ENCODE assay signal across 8 cellular contexts in the genomic region with DNA sequence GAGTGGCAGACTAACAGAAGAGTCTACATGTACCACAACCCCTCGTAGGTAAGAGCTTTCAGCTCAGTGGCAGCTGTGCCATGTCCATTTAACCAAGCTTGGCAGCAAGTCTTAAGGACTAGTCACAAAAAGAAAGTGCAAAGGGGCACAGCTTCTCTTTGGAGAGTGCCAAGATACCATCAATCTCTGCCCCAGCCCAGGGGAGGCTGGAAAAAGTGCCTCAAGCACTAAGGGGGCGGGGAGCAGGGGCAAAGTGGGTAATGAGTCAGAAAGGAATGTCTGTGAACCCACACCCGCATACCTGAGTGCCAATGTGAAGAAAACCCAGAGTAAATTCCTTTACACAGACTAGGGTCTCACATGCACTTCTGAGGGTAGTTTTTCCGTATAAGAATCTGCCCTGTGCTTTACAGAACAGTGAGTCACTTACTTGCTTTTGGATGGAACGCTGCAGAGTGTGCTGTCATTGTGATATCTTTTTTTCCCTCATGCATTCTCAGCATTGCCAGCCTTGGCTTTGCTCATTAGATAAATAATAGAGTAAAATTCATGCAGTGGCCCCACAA.
A peak's percentile ranks its signal among the peaks of the same experiment; 100 is the strongest.
DNase-seq lines count a peak whose midpoint lies in the region; ATAC-seq and TF ChIP-seq lines count a peak whose summit lies in the region.

No MANE protein-coding gene starts in this region.

- no peak for TF ChIP-seq POLR2A in erythroblast (IDR thresholded peaks at IDR 0.05; ENCODE audit: low read length)

- no peak for ATAC-seq in HG03097 (IDR thresholded peaks at IDR 0.05; ENCODE audit: low FRiP score, unreplicated experiment)

- DNase-seq in H4 (ENCODE audit: low spot score) (peak; percentile 87), fibroblast of gingiva (ENCODE audit: low read depth) (peak; percentile 41), Kasumi-1 (lab: John Stamatoyannopoulos, UW) (no peak), NCI-H82 treated with DMSO at 0.1 percent for 48 hours (lab: John Stamatoyannopoulos, UW; ENCODE audit: unreplicated experiment) (no peak), erythroblast (lab: John Stamatoyannopoulos, UW) (no peak)
- peak; percentile 64 to 73 for DNase-seq in activated CD4-positive, alpha-beta T cell treated with anti-CD3 and anti-CD28 coated beads for 4 hours
- peak; percentile 70 for DNase-seq in stimulated activated CD4-positive, alpha-beta T cell treated with anti-CD3 and anti-CD28 coated beads, Interleukin-2, amount 100 ng/mL, for 4 hours (ENCODE audit: low read depth)

Comparison
In these comparisons a context has a peak if more than half of its experiments do, and no peak if none do; other contexts are left out.
1. DNase-seq: peak in H4 (single experiment), activated CD4-positive, alpha-beta T cell treated with anti-CD3 and anti-CD28 coated beads for 4 hours (2 of 2), fibroblast of gingiva (single experiment) and stimulated activated CD4-positive, alpha-beta T cell treated with anti-CD3 and anti-CD28 coated beads, Interleukin-2, amount 100 ng/mL, for 4 hours (single experiment); none in Kasumi-1 (0 of 2), NCI-H82 treated with DMSO at 0.1 percent for 48 hours (single experiment) and erythroblast (0 of 2).